8 cellular contexts compared by ENCODE assay signal in genomic region chr18:34223164-34223892, GRCh38. TPM values are rescaled to one million over a fixed set of nuclear protein-coding genes. Genes with fewer than 3 reads are reported as not detected.
DNase-seq lines count a peak whose midpoint lies in the region; ATAC-seq, FAIRE-seq and TF ChIP-seq lines count a peak whose summit lies in the region.

No MANE protein-coding gene starts in this region.

- intact Hi-C loops in pancreas (cut with DNase I), result no loop called here

- ATAC-seq in pancreas, result peak; percentile 30 to 45 (median 41)
- ATAC-seq in GM18868 (IDR thresholded peaks at IDR 0.05; ENCODE audit: unreplicated experiment), result no peak
- ATAC-seq in HG03439 (IDR thresholded peaks at IDR 0.05; ENCODE audit: unreplicated experiment), result no peak
- ATAC-seq in HG02981 (IDR thresholded peaks at IDR 0.05; ENCODE audit: unreplicated experiment), result no peak

- peak; percentile 36 for DNase-seq in NCI-H2171 (lab: John Stamatoyannopoulos, UW)
- DNase-seq in epithelial cell of esophagus (ENCODE audit: low read depth), result peak; percentile 1
- DNase-seq in pancreas, result peak in 2 of 6 donors; percentile 69 to 74
- DNase-seq in OCI-M1 (lab: John Stamatoyannopoulos, UW), result no peak

- H3K27ac ChIP-seq in pancreas, result no peak overlapping the region

- peak overlapping the region; percentile 71; the same call in 1 of the 2 replicates for H3K9ac ChIP-seq in ES-I3 (ENCODE audit: low read depth, low read length)

- no peak overlapping the region for H3K4me3 ChIP-seq in epithelial cell of esophagus (ENCODE audit: low read length)
- peak overlapping the region; percentile 3 to 48 (median 19) for H3K4me3 ChIP-seq in pancreas

- H3K9me3 ChIP-seq in ES-I3 (ENCODE audit: control insufficient read depth, insufficient read depth, low read length), result no peaks in the 10 kb centered on the region
- H3K9me3 ChIP-seq in pancreas, result no peaks in the 10 kb centered on the region

- TF ChIP-seq CTCF in epithelial cell of esophagus (IDR thresholded peaks at IDR 0.05; ENCODE audit: insufficient read depth, low read depth, low read length, missing control alignments) (no peak), pancreas (IDR thresholded peaks at IDR 0.05) (no peak)

- WGBS in pancreas, 2 donors, result 2% methylated on average over 51 of the region's 51 CpGs

- FAIRE-seq in pancreas (lab: Jason Lieb, UNC), result no peak

- H3K4me1 ChIP-seq in ES-I3 (ENCODE audit: insufficient read depth, low read length) (no peaks in the 10 kb centered on the region; the same call in none of the 2 replicates), pancreas (peaks cover 0 to 11% (median 9%) of the 10 kb centered on the region in 3 donors)

- H3K36me3 ChIP-seq in ES-I3 (ENCODE audit: insufficient read depth, low read length) (no peaks in the 10 kb centered on the region), pancreas (no peaks in the 10 kb centered on the region)

- H3K27me3 ChIP-seq in pancreas, result peaks cover 0 to 11% (median 2%) of the 10 kb centered on the region in 4 donors

RNA-seq across cellular contexts. Expression of gene NOL4, which starts 1.4 kb away (rescaled TPM):
- total RNA-seq in pancreas, result 1 to 10 TPM in 5 of 6 donors, under 1 TPM in 1; 0.91 to 5.7 (median 2.4) TPM
- polyA plus RNA-seq in pancreas, result 10 to 100 TPM in 1 of 2 donors, 1 to 10 TPM in 1; 2.5 to 10.3 TPM

Comparison
In these comparisons a context has a peak if more than half of its experiments do, and no peak if none do; other contexts are left out.
1. ATAC-seq: peak in pancreas (4 of 4); none in GM18868 (single experiment), HG03439 (single experiment) and HG02981 (single experiment).